In the genomic region with DNA sequence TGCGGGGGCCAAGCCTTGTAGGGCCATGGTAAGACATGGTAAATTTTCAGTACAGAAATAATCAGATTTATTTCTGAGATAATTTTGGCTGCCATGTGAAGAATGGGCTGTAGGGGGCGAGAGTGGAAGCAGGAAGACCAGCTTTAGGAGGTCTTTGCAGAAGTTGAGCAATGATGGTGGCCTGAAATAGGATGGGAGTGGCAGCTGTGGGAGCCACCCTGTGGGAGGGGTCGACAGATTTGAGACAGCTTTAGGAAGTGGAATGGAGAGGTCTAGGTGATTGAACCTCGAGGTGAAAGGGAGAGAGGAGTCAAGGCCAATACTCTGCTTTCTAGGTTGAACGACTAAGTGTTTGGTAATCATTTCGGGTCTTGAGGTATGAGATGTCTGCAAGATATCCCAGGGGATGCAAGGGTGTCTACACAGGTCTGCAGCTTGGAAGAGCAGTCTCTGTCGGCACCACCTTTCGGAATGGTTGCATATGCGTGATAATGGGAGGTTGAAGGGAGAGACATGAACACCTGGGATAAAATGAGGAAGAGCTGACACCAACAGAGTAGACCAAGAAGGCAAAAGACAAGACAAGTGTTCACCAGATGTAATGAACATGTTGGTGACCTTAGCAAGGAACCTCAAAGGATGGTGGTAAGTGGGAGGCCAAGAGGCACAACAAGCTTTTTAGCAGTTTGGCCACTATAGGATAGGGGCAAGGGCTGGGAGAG, we compare ENCODE assay signal across 1 cellular context.
TF ChIP-seq lines count a peak whose summit lies in the region.

No MANE protein-coding gene starts in this region.

TF ChIP-seq in HepG2, 621 proteins besides CTCF, POLR2A, EP300 and RAD21 (continued from another document and continues in another):
- TF ChIP-seq NCOA5 (CRISPR knock-in tag; IDR thresholded peaks at IDR 0.05) = no peak
- TF ChIP-seq DNMT3B (CRISPR knock-in tag; conservative IDR thresholded peaks at IDR 0.05) = no peak
- no peak; the same call in 1 of the 2 replicates for TF ChIP-seq TAF1 (CRISPR knock-in tag; IDR thresholded peaks at IDR 0.05)
- TF ChIP-seq ZNF484 (CRISPR knock-in tag; IDR thresholded peaks at IDR 0.05; ENCODE audit: borderline replicate concordance, low read depth) = no peak
- no peak for TF ChIP-seq TMF1 (CRISPR knock-in tag; IDR thresholded peaks at IDR 0.05; ENCODE audit: low read depth)
- no peak for TF ChIP-seq MBD4 (IDR thresholded peaks at IDR 0.05; ENCODE audit: borderline replicate concordance, low read length)
- no peak for TF ChIP-seq HNRNPUL1 (IDR thresholded peaks at IDR 0.05; ENCODE audit: low read depth, low read length)
- no peak for TF ChIP-seq CHD2 (IDR thresholded peaks at IDR 0.05; ENCODE audit: low read depth, low read length)
- no peak for TF ChIP-seq RARA (CRISPR knock-in tag; IDR thresholded peaks at IDR 0.05)
- no peak for TF ChIP-seq ZNF597 (CRISPR knock-in tag; IDR thresholded peaks at IDR 0.05)
- TF ChIP-seq, protein P1, sequence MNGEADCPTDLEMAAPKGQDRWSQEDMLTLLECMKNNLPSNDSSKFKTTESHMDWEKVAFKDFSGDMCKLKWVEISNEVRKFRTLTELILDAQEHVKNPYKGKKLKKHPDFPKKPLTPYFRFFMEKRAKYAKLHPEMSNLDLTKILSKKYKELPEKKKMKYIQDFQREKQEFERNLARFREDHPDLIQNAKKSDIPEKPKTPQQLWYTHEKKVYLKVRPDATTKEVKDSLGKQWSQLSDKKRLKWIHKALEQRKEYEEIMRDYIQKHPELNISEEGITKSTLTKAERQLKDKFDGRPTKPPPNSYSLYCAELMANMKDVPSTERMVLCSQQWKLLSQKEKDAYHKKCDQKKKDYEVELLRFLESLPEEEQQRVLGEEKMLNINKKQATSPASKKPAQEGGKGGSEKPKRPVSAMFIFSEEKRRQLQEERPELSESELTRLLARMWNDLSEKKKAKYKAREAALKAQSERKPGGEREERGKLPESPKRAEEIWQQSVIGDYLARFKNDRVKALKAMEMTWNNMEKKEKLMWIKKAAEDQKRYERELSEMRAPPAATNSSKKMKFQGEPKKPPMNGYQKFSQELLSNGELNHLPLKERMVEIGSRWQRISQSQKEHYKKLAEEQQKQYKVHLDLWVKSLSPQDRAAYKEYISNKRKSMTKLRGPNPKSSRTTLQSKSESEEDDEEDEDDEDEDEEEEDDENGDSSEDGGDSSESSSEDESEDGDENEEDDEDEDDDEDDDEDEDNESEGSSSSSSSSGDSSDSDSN (CRISPR knock-in tag; IDR thresholded peaks at IDR 0.05) = 0 out of 2 replicates have a peak, but pooled peaks have one; percentile 23
- 0 out of 2 replicates have a peak, but pooled peaks have one; percentile 11 for TF ChIP-seq FOXA3 (CRISPR knock-in tag; IDR thresholded peaks at IDR 0.05)
- TF ChIP-seq HOXA3 (CRISPR knock-in tag; IDR thresholded peaks at IDR 0.05) = peak; percentile 58; the same call in 1 of the 2 replicates
- peak; percentile 33; the same call in 1 of the 2 replicates for TF ChIP-seq SP5 (CRISPR knock-in tag; IDR thresholded peaks at IDR 0.05; ENCODE audit: borderline replicate concordance, low read depth)
- TF ChIP-seq ZNF549 (CRISPR knock-in tag; IDR thresholded peaks at IDR 0.05) = no peak
- TF ChIP-seq MXD3 (CRISPR knock-in tag; IDR thresholded peaks at IDR 0.05) = no peak
- TF ChIP-seq ISX (CRISPR knock-in tag; conservative IDR thresholded peaks at IDR 0.05) = no peak
- no peak for TF ChIP-seq CENPX (CRISPR knock-in tag; IDR thresholded peaks at IDR 0.05)
- TF ChIP-seq NFIC (IDR thresholded peaks at IDR 0.05; ENCODE audit: low read length) = no peak
- TF ChIP-seq TEAD2 (CRISPR knock-in tag; IDR thresholded peaks at IDR 0.05) = 0 out of 2 replicates have a peak, but pooled peaks have one; percentile 32
- TF ChIP-seq, protein P2, sequence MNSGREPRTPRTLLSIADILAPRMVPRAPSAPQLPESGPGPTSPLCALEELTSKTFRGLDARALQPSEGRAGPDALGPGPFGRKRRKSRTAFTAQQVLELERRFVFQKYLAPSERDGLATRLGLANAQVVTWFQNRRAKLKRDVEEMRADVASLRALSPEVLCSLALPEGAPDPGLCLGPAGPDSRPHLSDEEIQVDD (CRISPR knock-in tag; IDR thresholded peaks at IDR 0.05; ENCODE audit: borderline replicate concordance) = no peak
- TF ChIP-seq POLR2G (IDR thresholded peaks at IDR 0.05; ENCODE audit: low read depth, low read length) = no peak
- TF ChIP-seq, protein P3, sequence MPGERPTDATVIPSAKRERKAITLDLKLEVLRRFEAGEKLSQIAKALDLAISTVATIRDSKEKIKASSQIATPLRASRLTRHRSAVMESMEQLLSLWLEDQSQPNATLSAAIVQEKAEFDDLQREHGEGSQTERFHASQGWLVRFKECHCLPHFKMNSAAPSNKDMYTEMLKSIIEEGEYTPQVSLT (CRISPR knock-in tag; IDR thresholded peaks at IDR 0.05; ENCODE audit: borderline replicate concordance, low read depth) = no peak
- TF ChIP-seq ZFP36L1 (CRISPR knock-in tag; IDR thresholded peaks at IDR 0.05) = no peak
- TF ChIP-seq MXI1 (IDR thresholded peaks at IDR 0.05; ENCODE audit: borderline replicate concordance, low read depth, low read length) = no peak
- TF ChIP-seq DRAP1 (CRISPR knock-in tag; IDR thresholded peaks at IDR 0.05) = no peak
- no peak for TF ChIP-seq NR3C1 (CRISPR knock-in tag; IDR thresholded peaks at IDR 0.05)
- TF ChIP-seq ZNF274 (CRISPR knock-in tag; IDR thresholded peaks at IDR 0.05) = no peak
- TF ChIP-seq ZSCAN31 (CRISPR knock-in tag; IDR thresholded peaks at IDR 0.05; ENCODE audit: low read depth) = no peak
- no peak for TF ChIP-seq ATF1 (CRISPR knock-in tag; IDR thresholded peaks at IDR 0.05)
- TF ChIP-seq ZFP36 (IDR thresholded peaks at IDR 0.05; ENCODE audit: borderline replicate concordance, low read depth, low read length, partially characterized antibody) = no peak
- TF ChIP-seq ZNF251 (CRISPR knock-in tag; IDR thresholded peaks at IDR 0.05) = no peak
- TF ChIP-seq ZNF746 (CRISPR knock-in tag; IDR thresholded peaks at IDR 0.05) = no peak
- TF ChIP-seq KDM4B (CRISPR knock-in tag; IDR thresholded peaks at IDR 0.05) = no peak
- TF ChIP-seq PCBP2 (optimal IDR thresholded peaks at IDR 0.05; ENCODE audit: low read depth, low read length, poor library complexity, severe bottlenecking) = no peak
- TF ChIP-seq, protein P4, sequence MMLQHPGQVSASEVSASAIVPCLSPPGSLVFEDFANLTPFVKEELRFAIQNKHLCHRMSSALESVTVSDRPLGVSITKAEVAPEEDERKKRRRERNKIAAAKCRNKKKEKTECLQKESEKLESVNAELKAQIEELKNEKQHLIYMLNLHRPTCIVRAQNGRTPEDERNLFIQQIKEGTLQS (CRISPR knock-in tag; IDR thresholded peaks at IDR 0.05) = no peak
- TF ChIP-seq GATAD2A (CRISPR knock-in tag; IDR thresholded peaks at IDR 0.05) = peak; percentile 65
- no peak for TF ChIP-seq EZH2 (conservative IDR thresholded peaks at IDR 0.05; ENCODE audit: low read depth, low read length)
- TF ChIP-seq ERF (CRISPR knock-in tag; IDR thresholded peaks at IDR 0.05) = 0 out of 2 replicates have a peak, but pooled peaks have one; percentile 38
- TF ChIP-seq SSRP1 (CRISPR knock-in tag; IDR thresholded peaks at IDR 0.05) = no peak
- no peak for TF ChIP-seq SP2 (CRISPR knock-in tag; IDR thresholded peaks at IDR 0.05)
- no peak for TF ChIP-seq PCBP1 (IDR thresholded peaks at IDR 0.05; ENCODE audit: borderline replicate concordance, low read depth, low read length)
- TF ChIP-seq, protein P5, sequence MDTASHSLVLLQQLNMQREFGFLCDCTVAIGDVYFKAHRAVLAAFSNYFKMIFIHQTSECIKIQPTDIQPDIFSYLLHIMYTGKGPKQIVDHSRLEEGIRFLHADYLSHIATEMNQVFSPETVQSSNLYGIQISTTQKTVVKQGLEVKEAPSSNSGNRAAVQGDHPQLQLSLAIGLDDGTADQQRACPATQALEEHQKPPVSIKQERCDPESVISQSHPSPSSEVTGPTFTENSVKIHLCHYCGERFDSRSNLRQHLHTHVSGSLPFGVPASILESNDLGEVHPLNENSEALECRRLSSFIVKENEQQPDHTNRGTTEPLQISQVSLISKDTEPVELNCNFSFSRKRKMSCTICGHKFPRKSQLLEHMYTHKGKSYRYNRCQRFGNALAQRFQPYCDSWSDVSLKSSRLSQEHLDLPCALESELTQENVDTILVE (CRISPR knock-in tag; IDR thresholded peaks at IDR 0.05) = peak; percentile 68; the same call in 1 of the 2 replicates
- TF ChIP-seq, protein P6, sequence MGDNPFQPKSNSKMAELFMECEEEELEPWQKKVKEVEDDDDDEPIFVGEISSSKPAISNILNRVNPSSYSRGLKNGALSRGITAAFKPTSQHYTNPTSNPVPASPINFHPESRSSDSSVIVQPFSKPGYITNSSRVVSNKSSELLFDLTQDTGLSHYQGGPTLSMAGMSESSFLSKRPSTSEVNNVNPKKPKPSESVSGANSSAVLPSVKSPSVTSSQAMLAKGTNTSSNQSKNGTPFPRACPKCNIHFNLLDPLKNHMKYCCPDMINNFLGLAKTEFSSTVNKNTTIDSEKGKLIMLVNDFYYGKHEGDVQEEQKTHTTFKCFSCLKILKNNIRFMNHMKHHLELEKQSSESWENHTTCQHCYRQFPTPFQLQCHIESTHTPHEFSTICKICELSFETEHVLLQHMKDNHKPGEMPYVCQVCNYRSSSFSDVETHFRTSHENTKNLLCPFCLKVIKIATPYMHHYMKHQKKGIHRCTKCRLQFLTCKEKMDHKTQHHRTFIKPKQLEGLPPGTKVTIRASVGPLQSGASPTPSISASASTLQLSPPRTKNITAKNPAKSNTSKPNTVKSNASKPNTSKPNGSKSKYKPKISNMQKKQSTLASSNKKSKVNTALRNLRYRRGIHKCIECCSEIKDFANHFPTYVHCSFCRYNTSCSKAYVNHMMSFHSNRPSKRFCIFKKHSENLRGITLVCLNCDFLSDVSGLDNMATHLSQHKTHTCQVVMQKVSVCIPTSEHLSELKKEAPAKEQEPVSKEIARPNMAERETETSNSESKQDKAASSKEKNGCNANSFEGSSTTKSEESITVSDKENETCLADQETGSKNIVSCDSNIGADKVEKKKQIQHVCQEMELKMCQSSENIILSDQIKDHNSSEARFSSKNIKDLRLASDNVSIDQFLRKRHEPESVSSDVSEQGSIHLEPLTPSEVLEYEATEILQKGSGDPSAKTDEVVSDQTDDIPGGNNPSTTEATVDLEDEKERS (CRISPR knock-in tag; IDR thresholded peaks at IDR 0.05) = no peak
- TF ChIP-seq ZNF354B (CRISPR knock-in tag; IDR thresholded peaks at IDR 0.05) = no peak
- TF ChIP-seq PAXIP1 (CRISPR knock-in tag; conservative IDR thresholded peaks at IDR 0.05) = no peak
- TF ChIP-seq CEBPB (IDR thresholded peaks at IDR 0.05; ENCODE audit: borderline replicate concordance, low read depth, low read length) = peak; percentile 92
